Comparison of ENCODE assay signal across 8 cellular contexts in the genomic region with DNA sequence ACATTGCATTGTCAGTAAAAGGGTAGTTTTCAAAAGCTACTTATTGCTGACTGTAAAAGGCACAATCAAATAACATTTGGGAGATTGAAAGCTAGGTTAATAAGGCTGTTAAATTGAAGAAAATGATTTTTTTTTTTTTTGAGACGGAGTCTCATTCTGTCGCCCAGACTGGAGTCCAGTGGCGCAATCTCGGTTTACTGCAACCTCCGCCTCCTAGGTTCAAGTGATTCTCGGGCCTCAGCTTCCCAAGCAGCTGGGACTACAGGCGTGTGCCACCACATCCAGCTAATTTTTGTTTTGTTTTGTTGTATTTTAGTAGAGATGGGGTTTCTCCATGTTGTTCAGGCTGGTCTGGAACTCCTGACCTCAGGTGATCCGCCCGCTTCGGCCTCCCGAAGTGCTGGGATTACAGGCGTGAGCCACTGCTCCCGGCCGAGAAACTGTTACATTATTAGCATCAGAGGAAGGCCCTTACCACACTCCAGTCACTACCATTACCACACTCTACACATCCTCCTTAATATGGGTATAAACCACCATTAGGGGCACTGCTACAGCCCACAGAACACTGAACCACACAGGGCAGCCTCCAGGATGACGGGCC. TPM values are rescaled to one million over a fixed set of nuclear protein-coding genes. Genes with fewer than 3 reads are reported as not detected.
DNase-seq lines count a peak whose midpoint lies in the region; ATAC-seq and TF ChIP-seq lines count a peak whose summit lies in the region.

No MANE protein-coding gene starts in this region.

- peaks cover 45% of the 10 kb centered on the region for H3K36me3 Mint-ChIP-seq in Calu3 (ENCODE audit: insufficient read depth, unreplicated experiment)

- peaks cover 25% of the 10 kb centered on the region for H4K20me1 ChIP-seq in Karpas-422 (ENCODE audit: insufficient read depth, low read depth, low read length)

- BruUV-seq in Calu3 (replicated peaks; lab: Mats Ljungman, UMichigan) = no TSS peak

- CTCF ChIA-PET in Calu3 (lab: Charles Lee) = interaction anchor here (0.7 to 1.0 kb wide), 2 partner anchors 55 to 91 kb away, joined by 3 read pairs; no protein-coding TSS in a partner anchor

- TF ChIP-seq CTCF in Calu3 (IDR thresholded peaks at IDR 0.05; ENCODE audit: unreplicated experiment) (no peak), astrocyte of the spinal cord (IDR thresholded peaks at IDR 0.05; ENCODE audit: low read depth, low read length) (no peak), left lung (IDR thresholded peaks at IDR 0.05) (no peak), thyroid gland (IDR thresholded peaks at IDR 0.05) (no peak)

- ATAC-seq in GM21526 (IDR thresholded peaks at IDR 0.05; ENCODE audit: low FRiP score, unreplicated experiment) = peak; percentile 17
- peak; percentile 1 for ATAC-seq in left lung

- H3K79me2 ChIP-seq in Karpas-422 (ENCODE audit: low read length) = peaks cover 57% of the 10 kb centered on the region

- in situ Hi-C loops in astrocyte of the spinal cord (cut with HindIII; ENCODE audit: low sequenced_read_pairs) = no loop called here

- no peak overlapping the region for H2AFZ ChIP-seq in Karpas-422 (ENCODE audit: low read length)

- peak overlapping the region; percentile 96 for H3K9ac ChIP-seq in Karpas-422 (ENCODE audit: low read length)

- H3K36me3 ChIP-seq in Karpas-422 (ENCODE audit: insufficient read depth, low read length) = peaks cover 32% of the 10 kb centered on the region
- H3K36me3 ChIP-seq in left lung = peaks cover 0 to 21% of the 10 kb centered on the region in 2 donors
- peaks cover 0 to 5% of the 10 kb centered on the region in 2 donors for H3K36me3 ChIP-seq in thyroid gland

- H3K4me3 ChIP-seq in Karpas-422 (ENCODE audit: low read length) = peak overlapping the region; percentile 99
- peak overlapping the region; percentile 82 for H3K4me3 ChIP-seq in astrocyte of the spinal cord (ENCODE audit: low read depth, low read length)
- H3K4me3 ChIP-seq in left lung = peak overlapping the region; percentile 93 to 100
- peak overlapping the region; percentile 21 to 96 (median 57) for H3K4me3 ChIP-seq in thyroid gland (replicated peaks in 1 of 3)

- H3K27me3 ChIP-seq in Karpas-422 (ENCODE audit: low read length) = no peaks in the 10 kb centered on the region
- H3K27me3 ChIP-seq in left lung = no peaks in the 10 kb centered on the region
- H3K27me3 ChIP-seq in thyroid gland = no peaks in the 10 kb centered on the region

- no peaks in the 10 kb centered on the region for H3K9me3 Mint-ChIP-seq in Calu3 (ENCODE audit: low read depth, unreplicated experiment)

- WGBS in thyroid gland, 2 donors = 47 to 50% methylated on average over 15 of the region's 15 CpGs

- intact Hi-C loops in Calu3 (cut with micrococcal nuclease; ENCODE audit: unreplicated experiment) (loop anchor here (5.0 kb wide), 1 partner anchor 314 kb away; a partner anchor contains a TSS), left lung (cut with DNase I) (no loop called here), thyroid gland (cut with DNase I) (loop anchor here (5.0 kb wide), 1 partner anchor 251 kb away; a partner anchor contains a TSS), posterior vena cava (cut with DNase I) (no loop called here)

- H3K4me1 ChIP-seq in Karpas-422 (ENCODE audit: low read length) = peaks cover 43% of the 10 kb centered on the region
- H3K4me1 ChIP-seq in left lung = peaks cover 0 to 34% of the 10 kb centered on the region in 2 donors
- peaks cover 5 to 7% of the 10 kb centered on the region in 2 donors for H3K4me1 ChIP-seq in thyroid gland

- H3K9me2 ChIP-seq in Karpas-422 (replicated peaks; ENCODE audit: insufficient read depth, low read length) = no peaks in the 10 kb centered on the region

- peak overlapping the region; percentile 96 for H3K4me3 Mint-ChIP-seq in Calu3 (ENCODE audit: low read depth, unreplicated experiment)

- H3K4me2 ChIP-seq in Karpas-422 (ENCODE audit: low read depth, low read length, poor library complexity, severe bottlenecking) = peak overlapping the region; percentile 95

- TF ChIP-seq POLR2A in thyroid gland (IDR thresholded peaks at IDR 0.05) = no peak

- DNase-seq in Calu3 = peak; percentile 1
- peak; percentile 53 for DNase-seq in Karpas-422
- no peak for DNase-seq in astrocyte of the spinal cord (ENCODE audit: low read depth, low spot score)
- DNase-seq in left lung = no peak
- no peak for DNase-seq in thyroid gland
- no peak for DNase-seq in posterior vena cava (ENCODE audit: low spot score)
- DNase-seq in cerebellum (ENCODE audit: low spot score) = no peak

- no peaks in the 10 kb centered on the region for H3K27me3 Mint-ChIP-seq in Calu3 (ENCODE audit: unreplicated experiment)

- H3K4me1 Mint-ChIP-seq in Calu3 (ENCODE audit: low read depth, unreplicated experiment) = peaks cover 32% of the 10 kb centered on the region

- peak overlapping the region; percentile 70 for H3K27ac Mint-ChIP-seq in Calu3 (ENCODE audit: unreplicated experiment)

- H3K27ac ChIP-seq in Karpas-422 (ENCODE audit: low read length) = peak overlapping the region; percentile 88
- H3K27ac ChIP-seq in left lung = peak overlapping the region; percentile 91 to 98
- peak overlapping the region in 2 of 3 donors; percentile 97 to 99 for H3K27ac ChIP-seq in thyroid gland

- H3K9me3 ChIP-seq in Karpas-422 (ENCODE audit: low read length) = no peaks in the 10 kb centered on the region
- no peaks in the 10 kb centered on the region for H3K9me3 ChIP-seq in left lung
- no peaks in the 10 kb centered on the region for H3K9me3 ChIP-seq in thyroid gland

RNA-seq across cellular contexts. Expression of a gene that starts 1.0 kb away (rescaled TPM):
- total RNA-seq in Calu3 (2022) = 99.5 and 105 TPM in 2 replicates
- total RNA-seq in Karpas-422 (2014; rRNA removed; shearing (Covaris generic); ENCODE audit: low replicate concordance) = 133 and 201 TPM in 2 replicates
- total RNA-seq in left lung = 100 to 1,000 TPM; 122 to 271 TPM
- 10 to 100 TPM; 46.9 to 89.1 (median 66.5) TPM for total RNA-seq in thyroid gland
- total RNA-seq in posterior vena cava = 10 to 100 TPM; 34.9 to 44.6 TPM
- total RNA-seq in cerebellum = 126 TPM

RNA-seq across cellular contexts. Expression of a gene that starts 45.7 kb away (rescaled TPM):
- total RNA-seq in Calu3 (2022) (not detected in 2 replicates), left lung (under 1 TPM in 1 of 2 donors, not detected in 1; 0.09 TPM), thyroid gland (under 1 TPM in 3 of 4 donors, not detected in 1; 0.13 to 0.29 (median 0.20) TPM), posterior vena cava (under 1 TPM; 0.14 to 0.19 TPM), cerebellum (1.7 TPM)
- not detected in 2 replicates for total RNA-seq in Karpas-422 (2014; rRNA removed; shearing (Covaris generic); ENCODE audit: low replicate concordance)

Comparison
In these comparisons a context has a peak if more than half of its experiments do, and no peak if none do; other contexts are left out.
1. DNase-seq: peak in Calu3 (single experiment) and Karpas-422 (single experiment); none in astrocyte of the spinal cord (single experiment), left lung (0 of 2), thyroid gland (0 of 2), posterior vena cava (single experiment) and cerebellum (single experiment).
2. intact Hi-C loops: an anchor here in Calu3 (5.0 kb wide) and thyroid gland (5.0 kb wide); none called in left lung and posterior vena cava.
3. Peak in every context shown above with its lines, with median percentiles within 50 percentile points of each other: H3K27ac ChIP-seq and H3K4me3 ChIP-seq.